In the genomic region with DNA sequence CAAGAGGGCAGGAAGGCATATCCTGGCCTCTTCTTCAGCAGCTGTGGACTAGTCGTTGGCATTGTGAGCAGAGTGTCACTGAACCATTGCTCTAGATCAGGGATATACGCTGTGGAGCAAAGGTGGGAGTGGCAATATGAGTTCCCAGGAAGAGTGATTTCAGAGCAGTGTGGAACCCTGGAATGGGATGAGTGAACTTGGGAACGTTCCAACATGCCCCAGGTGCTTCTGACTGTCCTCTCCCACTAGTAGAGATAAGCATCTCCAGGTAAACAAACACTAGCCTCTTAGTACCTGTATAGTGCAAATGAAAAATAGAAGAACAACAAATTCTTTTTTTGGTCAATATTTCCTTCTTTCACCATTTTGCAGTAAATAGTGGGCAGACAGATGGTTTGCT, we compare ENCODE assay signal across 23 cellular contexts.
"Had no signal": no experiment of that assay in that cellular context is flagged by ENCODE, and none has a peak within 500 bp of the region (broad histone marks: within the 10 kb centered on the region; RNA-seq: fewer than 3 reads in every experiment).

No MANE protein-coding gene starts in this region.

- ATAC-seq: activated CD8-positive, alpha-beta memory T cell treated with anti-CD3 and anti-CD28 coated beads, Interleukin-2, amount 10 ng/mL, durations not matched to agents 7 days and 5 days; activated naive CD8-positive, alpha-beta T cell treated with anti-CD3 and anti-CD28 coated beads, Interleukin-2, amount 50 U/mL, for 24 hours; body of pancreas; left lung; naive thymus-derived CD8-positive, alpha-beta T cell; sciatic nerve; stimulated activated effector memory CD8-positive, alpha-beta T cell treated with anti-CD3 and anti-CD28 coated beads, Interleukin-12 subunit alpha, Interleukin-12 subunit beta, amount 100 ng/mL, for 72 hours; stimulated activated naive CD8-positive, alpha-beta T cell treated with anti-CD3 and anti-CD28 coated beads, Interleukin-15, amount 100 ng/mL, for 72 hours had no signal

- H3K27me3 ChIP-seq: body of pancreas, hepatocyte, neural progenitor cell, tibial artery had no signal

- H3K27ac ChIP-seq: body of pancreas, hepatocyte, left lung, neural progenitor cell, tibial artery had no signal

- DNase-seq: activated CD4-positive, alpha-beta memory T cell treated with anti-CD3 and anti-CD28 coated beads, Interleukin-2, amount 10 ng/mL, durations not matched to agents 7 days and 5 days; activated CD4-positive, alpha-beta T cell treated with anti-CD3 and anti-CD28 coated beads for 48 hours; activated CD8-positive, alpha-beta memory T cell treated with anti-CD3 and anti-CD28 coated beads, Interleukin-2, amount 10 ng/mL, durations not matched to agents 7 days and 5 days; activated gamma-delta T cell; activated naive CD4-positive, alpha-beta T cell treated with anti-CD3 and anti-CD28 coated beads, Interleukin-2, amount 50 U/mL, for 16 hours; activated naive CD8-positive, alpha-beta T cell treated with anti-CD3 and anti-CD28 coated beads, Interleukin-2, amount 50 U/mL, for 24 hours; activated T-cell treated with anti-CD3 and anti-CD28 coated beads for 4 hours; body of pancreas; caudate nucleus; effector CD8-positive, alpha-beta T cell; glutamatergic neuron; immature natural killer cell; kidney glomerular epithelial cell; left lung; naive thymus-derived CD8-positive, alpha-beta T cell; small intestine; stimulated activated CD4-positive, alpha-beta T cell treated with anti-CD3 and anti-CD28 coated beads, Interleukin-2, amount 100 ng/mL, for 24 hours; stimulated activated naive CD8-positive, alpha-beta T cell treated with anti-CD3 and anti-CD28 coated beads, Interleukin-15, amount 100 ng/mL, for 72 hours; tibial artery had no signal

- H3K4me1 ChIP-seq: body of pancreas, left lung, neural progenitor cell, tibial artery had no signal

- H3K4me3 ChIP-seq: body of pancreas, hepatocyte, left lung, neural progenitor cell, tibial artery had no signal
